15 cellular contexts compared by ENCODE assay signal in genomic region chr18:79588131-79588635, GRCh38.
DNase-seq lines count a peak whose midpoint lies in the region; ATAC-seq, FAIRE-seq and TF ChIP-seq lines count a peak whose summit lies in the region.
"Had no signal": no experiment of that assay in that cellular context is flagged by ENCODE, and none has a peak within 500 bp of the region (broad histone marks: within the 10 kb centered on the region; RNA-seq: fewer than 3 reads in every experiment).

No MANE protein-coding gene starts in this region.

- no peak overlapping the region for H2AFZ ChIP-seq in HepG2 (ENCODE audit: low read length)

- FAIRE-seq in HepG2 (lab: Jason Lieb, UNC): no peak

- BruUV-seq in HepG2 (replicated peaks; lab: Mats Ljungman, UMichigan): no TSS peak

- H3K9me3 ChIP-seq in BLaER1 (peaks cover 5% of the 10 kb centered on the region), HepG2 (ENCODE audit: low read length) (no peaks in the 10 kb centered on the region), skeletal muscle tissue (ENCODE audit: control insufficient read depth in 3 of 3, low read length in 3 of 3) (no peaks in the 10 kb centered on the region)
- H3K9me3 ChIP-seq: gastrocnemius medialis had no signal

- no peak overlapping the region for H3K9ac ChIP-seq in BLaER1
- no peak overlapping the region for H3K9ac ChIP-seq in HepG2 (ENCODE audit: insufficient read depth, low read depth, low read length)
- H3K9ac ChIP-seq in skeletal muscle tissue (ENCODE audit: low read depth in 1 of 3, low read length in 3 of 3): no peak overlapping the region

- ATAC-seq in HepG2 (peak; percentile 3; the same call in 1 of the 3 replicates), GM19324 (IDR thresholded peaks at IDR 0.05; ENCODE audit: low FRiP score, unreplicated experiment) (no peak)
- ATAC-seq: stimulated activated effector memory CD8-positive, alpha-beta T cell treated with anti-CD3 and anti-CD28 coated beads, Interleukin-12 subunit alpha, Interleukin-12 subunit beta, amount 100 ng/mL, for 72 hours had no signal

- peak overlapping the region; percentile 73 for H3K4me2 ChIP-seq in BLaER1
- peak overlapping the region; percentile 38 for H3K4me2 ChIP-seq in HepG2 (ENCODE audit: low read depth, low read length)

- H3K79me2 ChIP-seq in HepG2 (ENCODE audit: insufficient read depth, low read length): no peaks in the 10 kb centered on the region

- no peak for TF ChIP-seq CTCF in HepG2 (CRISPR knock-in tag; IDR thresholded peaks at IDR 0.05)

- in situ Hi-C loops in HepG2 (cut with HindIII; ENCODE audit: extremely low pct_ligation_motif_present, low pct_unique_long_range_greater_than_20kb) (no loop called here), ACHN (cut with HindIII; ENCODE audit: low pct_ligation_motif_present, low pct_unique_long_range_greater_than_20kb, low sequenced_read_pairs) (no loop called here)

- CTCF ChIA-PET in HepG2 (lab: Yijun Ruan, JAX; ENCODE audit: low intra/inter-chr PET ratio, low total read pairs): no interaction called here

- no peak for TF ChIP-seq POLR2A in HepG2 (IDR thresholded peaks at IDR 0.05; ENCODE audit: insufficient read depth in 1 of 2, low read depth in 2 of 2, low read length in 2 of 2)

- H3K4me3 ChIP-seq in BLaER1 (no peak overlapping the region), HepG2 (replicated peaks in 1 of 3; ENCODE audit: insufficient read depth in 1 of 3, low read depth in 2 of 3, low read length in 3 of 3) (peak overlapping the region in 1 of 3 experiments; percentile 26; a peak in 1 of 6 replicates), skeletal muscle tissue (ENCODE audit: low read length in 3 of 3) (no peak overlapping the region)
- H3K4me3 ChIP-seq: gastrocnemius medialis had no signal

- intact Hi-C loops in HepG2 (cut with micrococcal nuclease; ENCODE audit: unreplicated experiment): no loop called here

- TF ChIP-seq EP300 in HepG2 (IDR thresholded peaks at IDR 0.05; ENCODE audit: low read depth in 2 of 2, low read length in 2 of 2): no peak
- TF ChIP-seq EP300 in HepG2 (CRISPR knock-in tag; IDR thresholded peaks at IDR 0.05; ENCODE audit: borderline replicate concordance): no peak

- WGBS in HepG2 (ENCODE audit: low lambda C conversion rate): 46% methylated on average over 10 of the region's 17 CpGs

- H3K27ac ChIP-seq in BLaER1: peak overlapping the region; percentile 27; the same call in 1 of the 2 replicates
- H3K27ac ChIP-seq in caudate nucleus (ENCODE audit: low read depth, low read length): peak overlapping the region; percentile 54
- no peak overlapping the region for H3K27ac ChIP-seq in HepG2 (ENCODE audit: extremely low read length, insufficient read depth, low read length)
- peak overlapping the region; percentile 60 for H3K27ac ChIP-seq in skeletal muscle tissue (ENCODE audit: low read depth, low read length)
- H3K27ac ChIP-seq: VCaP had no signal

- DNase-seq in caudate nucleus (lab: John Stamatoyannopoulos, UW) (no peak), HepG2 (ENCODE audit: low spot score) (no peak), NCI-H146 treated with DMSO at 0.1 percent for 48 hours (lab: John Stamatoyannopoulos, UW; ENCODE audit: unreplicated experiment) (no peak), ACHN (no peak), DMS153 treated with DMSO at 0.1 percent for 48 hours (lab: John Stamatoyannopoulos, UW; ENCODE audit: unreplicated experiment) (no peak)
- DNase-seq: activated CD4-positive, alpha-beta memory T cell treated with anti-CD3 and anti-CD28 coated beads for 36 hours; activated T-cell treated with anti-CD3 and anti-CD28 coated beads, Interleukin-2, amount 50 U/mL, for 48 hours; NCI-H2081 treated with DMSO at 0.1 percent for 48 hours; NCI-H748 treated with DMSO at 0.1 percent for 48 hours had no signal

- H4K20me1 ChIP-seq in BLaER1 (no peaks in the 10 kb centered on the region), HepG2 (ENCODE audit: insufficient read depth, low read length) (no peaks in the 10 kb centered on the region)

- H3K36me3 ChIP-seq in BLaER1 (no peaks in the 10 kb centered on the region), HepG2 (replicated peaks in 1 of 2; ENCODE audit: control insufficient read depth in 1 of 2, insufficient read depth in 2 of 2, low read length in 2 of 2) (no peaks in the 10 kb centered on the region), skeletal muscle tissue (ENCODE audit: control insufficient read depth in 3 of 3, insufficient read depth in 3 of 3, low read length in 3 of 3) (no peaks in the 10 kb centered on the region)
- H3K36me3 ChIP-seq: gastrocnemius medialis had no signal

- H3K4me1 ChIP-seq in BLaER1 (peaks cover 69% of the 10 kb centered on the region), HepG2 (ENCODE audit: insufficient read depth, low read length) (peaks cover 43% of the 10 kb centered on the region), skeletal muscle tissue (ENCODE audit: control insufficient read depth in 3 of 3, insufficient read depth in 3 of 3, low read length in 3 of 3) (peaks cover 19 to 26% (median 24%) of the 10 kb centered on the region in 3 donors)

- H3K27me3 ChIP-seq in BLaER1 (no peaks in the 10 kb centered on the region), HepG2 (ENCODE audit: control insufficient read depth in 1 of 2, insufficient read depth in 2 of 2, low read length in 2 of 2) (peaks cover 12 to 52% of the 10 kb centered on the region in 2 experiments; a peak in 4 of 5 replicates), skeletal muscle tissue (ENCODE audit: control insufficient read depth in 3 of 3, insufficient read depth in 3 of 3, low read length in 3 of 3) (peaks cover 2 to 19% (median 12%) of the 10 kb centered on the region in 3 donors)

- no peak for TF ChIP-seq RAD21 in HepG2 (CRISPR knock-in tag; IDR thresholded peaks at IDR 0.05)

- POLR2A ChIA-PET in HepG2 (lab: Yijun Ruan, JAX): no interaction called here

TF ChIP-seq in HepG2, 621 proteins besides CTCF, POLR2A, EP300 and RAD21:
- no peak for TF ChIP-seq KLF13 (CRISPR knock-in tag; IDR thresholded peaks at IDR 0.05)
- TF ChIP-seq ZNF431 (CRISPR knock-in tag; IDR thresholded peaks at IDR 0.05; ENCODE audit: borderline replicate concordance, low read depth): 0 out of 2 replicates have a peak, but pooled peaks have one; percentile 10
- 0 out of 2 replicates have a peak, but pooled peaks have one; percentile 18 for TF ChIP-seq ZNF34 (CRISPR knock-in tag; IDR thresholded peaks at IDR 0.05; ENCODE audit: borderline replicate concordance)
TF ChIP-seq in HepG2: peak in this region for 2.
